14 cellular contexts compared by ENCODE assay signal in the genomic region with DNA sequence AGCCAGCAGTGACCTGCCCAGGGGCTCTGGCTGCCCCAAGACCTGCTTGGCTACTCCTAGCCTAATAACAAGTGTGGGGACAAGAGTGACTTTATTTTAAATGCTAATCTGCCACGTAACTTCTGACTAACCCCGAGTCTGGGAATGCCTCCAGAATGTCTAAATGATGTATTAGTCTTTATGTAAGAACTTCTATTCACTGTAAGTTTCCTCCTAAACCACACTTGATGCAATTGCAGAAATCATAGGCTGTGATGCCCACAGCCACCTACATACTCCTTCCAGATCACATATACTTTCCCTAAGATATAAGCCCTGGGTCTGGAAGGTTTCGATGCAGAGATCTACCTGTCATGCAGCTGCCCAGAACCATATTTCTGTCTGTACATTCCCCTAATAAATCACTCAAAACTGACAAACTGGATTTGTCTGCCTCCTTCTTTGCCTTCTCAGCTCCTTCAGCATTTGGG. TPM values are rescaled to one million over a fixed set of nuclear protein-coding genes. Genes with fewer than 3 reads are reported as not detected.
DNase-seq lines count a peak whose midpoint lies in the region; ATAC-seq, FAIRE-seq and TF ChIP-seq lines count a peak whose summit lies in the region.
"Had no signal": no experiment of that assay in that cellular context is flagged by ENCODE, and none has a peak within 500 bp of the region (broad histone marks: within the 10 kb centered on the region; RNA-seq: fewer than 3 reads in every experiment).

No MANE protein-coding gene starts in this region.

- TF ChIP-seq CTCF in AG10803 (conservative IDR thresholded peaks at IDR 0.05; ENCODE audit: low read length) = no peak
- no peak for TF ChIP-seq CTCF in pancreas (IDR thresholded peaks at IDR 0.05)

- H3K27ac ChIP-seq in pancreas = no peak overlapping the region

- no peak for FAIRE-seq in pancreas (lab: Jason Lieb, UNC)

- H3K4me1 ChIP-seq in pancreas = peaks cover 0 to 8% (median 7%) of the 10 kb centered on the region in 3 donors

- H3K27ac Mint-ChIP-seq in effector memory CD8-positive, alpha-beta T cell = no peak overlapping the region
- H3K27ac Mint-ChIP-seq: activated CD4-positive, alpha-beta memory T cell treated with anti-CD3 and anti-CD28 coated beads, Interleukin-2, amount 10 ng/mL, durations not matched to agents 7 days and 5 days; activated naive CD8-positive, alpha-beta T cell treated with anti-CD3 and anti-CD28 coated beads, Interleukin-2, amount 50 U/mL, for 24 hours; stimulated activated effector memory CD8-positive, alpha-beta T cell treated with anti-CD3 and anti-CD28 coated beads, Interleukin-12 subunit alpha, Interleukin-12 subunit beta, amount 100 ng/mL, for 72 hours had no signal

- no peaks in the 10 kb centered on the region for H3K9me3 ChIP-seq in pancreas

- no peaks in the 10 kb centered on the region for H3K9me3 Mint-ChIP-seq in effector memory CD8-positive, alpha-beta T cell
- H3K9me3 Mint-ChIP-seq: activated CD4-positive, alpha-beta memory T cell treated with anti-CD3 and anti-CD28 coated beads, Interleukin-2, amount 10 ng/mL, durations not matched to agents 7 days and 5 days; activated naive CD8-positive, alpha-beta T cell treated with anti-CD3 and anti-CD28 coated beads, Interleukin-2, amount 50 U/mL, for 24 hours; CD4-positive, CD25-positive, alpha-beta regulatory T cell; stimulated activated effector memory CD8-positive, alpha-beta T cell treated with anti-CD3 and anti-CD28 coated beads, Interleukin-12 subunit alpha, Interleukin-12 subunit beta, amount 100 ng/mL, for 72 hours had no signal

- ATAC-seq in esophagus mucosa (peak; percentile 89), pancreas (peak; percentile 31 to 80 (median 72)), GM21723 (IDR thresholded peaks at IDR 0.05; ENCODE audit: unreplicated experiment) (no peak), HG02759 (IDR thresholded peaks at IDR 0.05; ENCODE audit: unreplicated experiment) (no peak)
- ATAC-seq in effector memory CD8-positive, alpha-beta T cell (replicated peaks) = no peak
- ATAC-seq: activated naive CD8-positive, alpha-beta T cell treated with anti-CD3 and anti-CD28 coated beads, Interleukin-2, amount 50 U/mL, for 24 hours; stimulated activated effector memory CD8-positive, alpha-beta T cell treated with anti-CD3 and anti-CD28 coated beads, Interleukin-12 subunit alpha, Interleukin-12 subunit beta, amount 100 ng/mL, for 72 hours had no signal

- H3K4me3 Mint-ChIP-seq in effector memory CD8-positive, alpha-beta T cell = no peak overlapping the region
- H3K4me3 Mint-ChIP-seq: activated CD4-positive, alpha-beta memory T cell treated with anti-CD3 and anti-CD28 coated beads, Interleukin-2, amount 10 ng/mL, durations not matched to agents 7 days and 5 days; activated naive CD8-positive, alpha-beta T cell treated with anti-CD3 and anti-CD28 coated beads, Interleukin-2, amount 50 U/mL, for 24 hours; CD4-positive, CD25-positive, alpha-beta regulatory T cell; stimulated activated effector memory CD8-positive, alpha-beta T cell treated with anti-CD3 and anti-CD28 coated beads, Interleukin-12 subunit alpha, Interleukin-12 subunit beta, amount 100 ng/mL, for 72 hours had no signal

- intact Hi-C loops in pancreas (cut with DNase I) = no loop called here

- peaks cover 1 to 2% of the 10 kb centered on the region in 2 donors for H3K4me1 Mint-ChIP-seq in effector memory CD8-positive, alpha-beta T cell (ENCODE audit: low read depth in 2 of 2)

- WGBS in pancreas, 2 donors = 43 to 45% methylated on average over 3 of the region's 3 CpGs

- H3K4me3 ChIP-seq in AG10803 (ENCODE audit: low read length) = no peak overlapping the region
- H3K4me3 ChIP-seq in pancreas = no peak overlapping the region

- no peaks in the 10 kb centered on the region for H3K27me3 ChIP-seq in pancreas

- peak; percentile 95 for DNase-seq in AG10803 (ENCODE audit: low read depth)
- DNase-seq in NCI-H226 = peak; percentile 78
- DNase-seq in pancreas = peak in 1 of 6 donors; percentile 18
- no peak for DNase-seq in stimulated activated CD4-positive, alpha-beta T cell treated with anti-CD3 and anti-CD28 coated beads, Interleukin-12 subunit alpha, Interleukin-12 subunit beta, amount 100 ng/mL, for 4 hours
- no peak for DNase-seq in effector memory CD8-positive, alpha-beta T cell
- DNase-seq: activated CD4-positive, alpha-beta memory T cell treated with anti-CD3 and anti-CD28 coated beads, Interleukin-2, amount 10 ng/mL, durations not matched to agents 7 days and 5 days; activated naive CD8-positive, alpha-beta T cell treated with anti-CD3 and anti-CD28 coated beads, Interleukin-2, amount 50 U/mL, for 24 hours; CD4-positive, CD25-positive, alpha-beta regulatory T cell; glutamatergic neuron; SW 1271 had no signal

- H3K36me3 Mint-ChIP-seq in effector memory CD8-positive, alpha-beta T cell (ENCODE audit: insufficient read depth) = no peaks in the 10 kb centered on the region
- H3K36me3 Mint-ChIP-seq: CD4-positive, CD25-positive, alpha-beta regulatory T cell; stimulated activated effector memory CD8-positive, alpha-beta T cell treated with anti-CD3 and anti-CD28 coated beads, Interleukin-12 subunit alpha, Interleukin-12 subunit beta, amount 100 ng/mL, for 72 hours had no signal

- H3K27me3 Mint-ChIP-seq in effector memory CD8-positive, alpha-beta T cell = no peaks in the 10 kb centered on the region
- H3K27me3 Mint-ChIP-seq: activated CD4-positive, alpha-beta memory T cell treated with anti-CD3 and anti-CD28 coated beads, Interleukin-2, amount 10 ng/mL, durations not matched to agents 7 days and 5 days; activated naive CD8-positive, alpha-beta T cell treated with anti-CD3 and anti-CD28 coated beads, Interleukin-2, amount 50 U/mL, for 24 hours had no signal

- H3K36me3 ChIP-seq in pancreas = no peaks in the 10 kb centered on the region

RNA-seq across cellular contexts. Expression of a gene that starts 5.9 kb away (rescaled TPM):
- total RNA-seq in esophagus mucosa (22.4 TPM), pancreas (10 to 100 TPM in 3 of 6 donors, 1 to 10 TPM in 3; 7.4 to 18.7 (median 10.0) TPM)
- 10 to 100 TPM; 14.9 to 23.7 TPM for polyA plus RNA-seq in pancreas

RNA-seq across cellular contexts. Expression of a gene that starts 51.1 kb away (rescaled TPM):
- total RNA-seq in esophagus mucosa = 11.8 TPM
- 10 to 100 TPM in 3 of 6 donors, 1 to 10 TPM in 3; 8.0 to 16.9 (median 9.9) TPM for total RNA-seq in pancreas
- 1 to 10 TPM; 2.6 to 4.0 TPM for polyA plus RNA-seq in pancreas

Comparison
In these comparisons a context has a peak if more than half of its experiments do, and no peak if none do; other contexts are left out.
1. DNase-seq: peak in AG10803 (single experiment) and NCI-H226 (single experiment); none in stimulated activated CD4-positive, alpha-beta T cell treated with anti-CD3 and anti-CD28 coated beads, Interleukin-12 subunit alpha, Interleukin-12 subunit beta, amount 100 ng/mL, for 4 hours (single experiment) and effector memory CD8-positive, alpha-beta T cell (0 of 3).
2. ATAC-seq: peak in esophagus mucosa (single experiment) and pancreas (4 of 4); none in GM21723 (single experiment), HG02759 (single experiment) and effector memory CD8-positive, alpha-beta T cell (single experiment).